Comparison of ENCODE assay signal across 9 cellular contexts in the genomic region with DNA sequence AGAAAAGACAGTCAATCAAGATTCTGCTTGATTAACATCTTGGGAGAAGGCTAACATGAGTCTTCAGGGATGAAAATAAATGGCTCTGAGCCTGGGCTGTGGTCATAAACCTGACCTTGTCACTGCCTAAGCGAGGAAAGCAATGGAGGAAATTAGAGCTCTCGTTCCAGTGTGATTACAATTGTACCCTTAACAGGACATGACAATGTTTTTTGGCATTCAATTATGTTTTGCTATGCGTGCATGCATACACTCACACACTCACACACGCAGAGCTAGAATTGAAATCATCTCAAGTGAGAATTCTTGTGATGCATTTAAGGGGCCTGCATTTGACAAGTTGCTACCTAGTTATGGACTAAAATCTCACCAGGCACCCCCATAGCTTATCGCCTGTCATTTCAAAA. TPM values are rescaled to one million over a fixed set of nuclear protein-coding genes. Genes with fewer than 3 reads are reported as not detected.
A peak's percentile ranks its signal among the peaks of the same experiment; 100 is the strongest.
DNase-seq lines count a peak whose midpoint lies in the region; ATAC-seq and TF ChIP-seq lines count a peak whose summit lies in the region.
"Had no signal": no experiment of that assay in that cellular context is flagged by ENCODE, and none has a peak within 500 bp of the region (broad histone marks: within the 10 kb centered on the region; RNA-seq: fewer than 3 reads in every experiment).

No MANE protein-coding gene starts in this region.

- H3K27ac ChIP-seq in brain microvascular endothelial cell (peak overlapping the region; percentile 83), thoracic aorta (no peak overlapping the region)

- H3K36me3 ChIP-seq in brain microvascular endothelial cell (replicated peaks) (no peaks in the 10 kb centered on the region), thoracic aorta (no peaks in the 10 kb centered on the region)

- H3K9me3 ChIP-seq in thoracic aorta, result no peaks in the 10 kb centered on the region

- TF ChIP-seq CTCF in brain microvascular endothelial cell (IDR thresholded peaks at IDR 0.05; ENCODE audit: low read depth, low read length, missing control alignments) (no peak), thoracic aorta (IDR thresholded peaks at IDR 0.05) (no peak), endothelial cell (IDR thresholded peaks at IDR 0.05; ENCODE audit: unreplicated experiment) (no peak)

- H3K9me3 Mint-ChIP-seq in activated T-cell treated with anti-CD3 and anti-CD28 coated beads, Interleukin-2, amount 50 U/mL, for 4 hours, result no peaks in the 10 kb centered on the region
- H3K9me3 Mint-ChIP-seq in endothelial cell (ENCODE audit: unreplicated experiment), result no peaks in the 10 kb centered on the region
- H3K9me3 Mint-ChIP-seq: memory B cell had no signal

- no peaks in the 10 kb centered on the region for H3K27me3 ChIP-seq in brain microvascular endothelial cell (replicated peaks)
- H3K27me3 ChIP-seq in thoracic aorta (replicated peaks; ENCODE audit: insufficient read depth), result no peaks in the 10 kb centered on the region

- H3K4me3 ChIP-seq in brain microvascular endothelial cell (ENCODE audit: low read depth, low read length) (no peak overlapping the region), thoracic aorta (peak overlapping the region; percentile 50)

- no peaks in the 10 kb centered on the region for H3K4me1 Mint-ChIP-seq in activated T-cell treated with anti-CD3 and anti-CD28 coated beads, Interleukin-2, amount 50 U/mL, for 4 hours (ENCODE audit: low read depth)
- H3K4me1 Mint-ChIP-seq in endothelial cell (ENCODE audit: unreplicated experiment), result peaks cover 10% of the 10 kb centered on the region

- H3K36me3 Mint-ChIP-seq in activated T-cell treated with anti-CD3 and anti-CD28 coated beads, Interleukin-2, amount 50 U/mL, for 4 hours (ENCODE audit: insufficient read depth), result no peaks in the 10 kb centered on the region
- H3K36me3 Mint-ChIP-seq in endothelial cell (ENCODE audit: low read depth, unreplicated experiment), result no peaks in the 10 kb centered on the region

- no peak for DNase-seq in activated T-cell treated with anti-CD3 and anti-CD28 coated beads, Interleukin-2, amount 50 U/mL, for 4 hours
- no peak for DNase-seq in activated T-cell treated with anti-CD3 and anti-CD28 coated beads for 4 hours
- DNase-seq in brain microvascular endothelial cell, result peak; percentile 47
- no peak for DNase-seq in thoracic aorta (ENCODE audit: low spot score)
- no peak for DNase-seq in SKM-1 treated with dmso at 0.1 percent for 144 hours (lab: John Stamatoyannopoulos, UW; ENCODE audit: unreplicated experiment)
- no peak for DNase-seq in endothelial cell (ENCODE audit: low spot score)
- DNase-seq in posterior vena cava (ENCODE audit: low spot score), result no peak

- intact Hi-C loops in posterior vena cava (cut with DNase I), result no loop called here

- peak; percentile 73 to 74 for ATAC-seq in activated T-cell treated with anti-CD3 and anti-CD28 coated beads, Interleukin-2, amount 50 U/mL, for 4 hours
- ATAC-seq in HG03064 (IDR thresholded peaks at IDR 0.05; ENCODE audit: low read depth, unreplicated experiment) (peak; percentile 13), thoracic aorta (ENCODE audit: insufficient number of reproducible peaks, low FRiP score, low read depth) (no peak)

- H3K27me3 Mint-ChIP-seq in activated T-cell treated with anti-CD3 and anti-CD28 coated beads, Interleukin-2, amount 50 U/mL, for 4 hours (ENCODE audit: low read depth), result no peaks in the 10 kb centered on the region
- H3K27me3 Mint-ChIP-seq in endothelial cell (ENCODE audit: unreplicated experiment), result peaks cover 2% of the 10 kb centered on the region
- H3K27me3 Mint-ChIP-seq: memory B cell had no signal

- in situ Hi-C loops in brain microvascular endothelial cell (cut with HindIII; ENCODE audit: low pct_ligation_motif_present, low sequenced_read_pairs), result no loop called here

- peaks cover 0 to 6% of the 10 kb centered on the region in 2 donors for H3K4me1 ChIP-seq in thoracic aorta (ENCODE audit: control insufficient read depth in 1 of 2, low read depth in 2 of 2)

- H3K4me3 Mint-ChIP-seq in activated T-cell treated with anti-CD3 and anti-CD28 coated beads, Interleukin-2, amount 50 U/mL, for 4 hours, result no peak overlapping the region
- no peak overlapping the region for H3K4me3 Mint-ChIP-seq in endothelial cell (ENCODE audit: unreplicated experiment)

- no peak overlapping the region for H3K27ac Mint-ChIP-seq in endothelial cell (ENCODE audit: unreplicated experiment)
- H3K27ac Mint-ChIP-seq: memory B cell had no signal

RNA-seq across cellular contexts. Expression of gene ZNF80, which starts 24.1 kb away (rescaled TPM):
- total RNA-seq in activated T-cell treated with anti-CD3 and anti-CD28 coated beads, Interleukin-2, amount 50 U/mL, for 4 hours, result under 1 TPM in 2 of 3 donors, not detected in 1; 0.22 to 0.29 TPM
- total RNA-seq in thoracic aorta (not detected), endothelial cell (ENCODE audit: unreplicated experiment) (not detected), posterior vena cava (not detected)

RNA-seq across cellular contexts. Expression of gene DRD3, which starts 34.4 kb away (rescaled TPM):
- total RNA-seq in activated T-cell treated with anti-CD3 and anti-CD28 coated beads, Interleukin-2, amount 50 U/mL, for 4 hours, result not detected
- total RNA-seq in thoracic aorta, result not detected
- not detected for total RNA-seq in endothelial cell (ENCODE audit: unreplicated experiment)
- total RNA-seq in posterior vena cava, result not detected
